Comparison of ENCODE assay signal across 39 cellular contexts in genomic region chr1:20259646-20260045, GRCh38. TPM values are rescaled to one million over a fixed set of nuclear protein-coding genes. Genes with fewer than 3 reads are reported as not detected.
"Had no signal": no experiment of that assay in that cellular context is flagged by ENCODE, and none has a peak within 500 bp of the region (broad histone marks: within the 10 kb centered on the region; RNA-seq: fewer than 3 reads in every experiment).

No MANE protein-coding gene starts in this region.

- H3K27ac ChIP-seq: brain microvascular endothelial cell, colonic mucosa, epithelial cell of prostate, esophagus squamous epithelium, gastroesophageal sphincter, heart right ventricle had no signal

- DNase-seq: activated CD4-positive, alpha-beta memory T cell treated with anti-CD3 and anti-CD28 coated beads for 36 hours; activated CD4-positive, alpha-beta T cell treated with anti-CD3 and anti-CD28 coated beads for 36 hours; activated CD4-positive, alpha-beta T cell treated with anti-CD3 and anti-CD28 coated beads, Interleukin-2, amount 10 ng/mL, durations not matched to agents 24 days and 14 days; activated CD4-positive, CD25-positive, alpha-beta regulatory T cell; activated CD4-positive, CD25-positive, alpha-beta regulatory T cell treated with anti-CD3 and anti-CD28 coated beads, Interleukin-2, amount 50 U/mL, for 72 hours; activated CD8-positive, alpha-beta memory T cell treated with anti-CD3 and anti-CD28 coated beads, Interleukin-2, amount 50 U/mL, for 48 hours; activated CD8-positive, alpha-beta T cell treated with anti-CD3 and anti-CD28 coated beads, Interleukin-2, amount 10 ng/mL, durations not matched to agents 7 days and 5 days; activated gamma-delta T cell treated with Interleukin-2 at 50 U/mL for 16 hours; activated naive CD4-positive, alpha-beta T cell treated with anti-CD3 and anti-CD28 coated beads, Interleukin-2, amount 50 U/mL, for 16 hours; activated naive CD4-positive, alpha-beta T cell treated with Interleukin-2 at 50 U/mL for 16 hours; activated T-cell treated with anti-CD3 and anti-CD28 coated beads for 4 hours; activated T-cell treated with anti-CD3 and anti-CD28 coated beads, Interleukin-2, amount 50 U/mL, for 24 hours; activated T-cell treated with anti-CD3 and anti-CD28 coated beads, Interleukin-2, amount 50 U/mL, for 72 hours; amniotic stem cell; anterior cingulate cortex; brain microvascular endothelial cell; colonic mucosa; effector CD8-positive, alpha-beta T cell; esophagus squamous epithelium; foreskin melanocyte; heart right ventricle; T-helper 1 cell; T-helper 17 cell; T1000 had no signal

- H3K4me1 Mint-ChIP-seq: activated CD4-positive, alpha-beta T cell treated with anti-CD3 and anti-CD28 coated beads for 36 hours; activated CD4-positive, alpha-beta T cell treated with anti-CD3 and anti-CD28 coated beads, Interleukin-2, amount 10 ng/mL, durations not matched to agents 24 days and 14 days; central memory CD8-positive, alpha-beta T cell had no signal

- H3K4me3 Mint-ChIP-seq: activated CD4-positive, alpha-beta memory T cell treated with anti-CD3 and anti-CD28 coated beads for 36 hours; activated CD4-positive, alpha-beta T cell treated with anti-CD3 and anti-CD28 coated beads for 36 hours; activated CD4-positive, alpha-beta T cell treated with anti-CD3 and anti-CD28 coated beads, Interleukin-2, amount 10 ng/mL, durations not matched to agents 24 days and 14 days; activated CD8-positive, alpha-beta T cell treated with anti-CD3 and anti-CD28 coated beads, Interleukin-2, amount 10 ng/mL, durations not matched to agents 7 days and 5 days; activated naive CD8-positive, alpha-beta T cell; activated T-cell treated with anti-CD3 and anti-CD28 coated beads, Interleukin-2, amount 50 U/mL, for 24 hours; activated T-cell treated with anti-CD3 and anti-CD28 coated beads, Interleukin-2, amount 50 U/mL, for 72 hours; central memory CD8-positive, alpha-beta T cell; T-helper 17 cell; T-helper 2 cell treated with Interferon-gamma antibody and Interleukin-4, amounts not matched to agents 5 μg/mL and 100 μg/mL, for 36 hours had no signal

- H3K27ac Mint-ChIP-seq: activated CD4-positive, alpha-beta memory T cell treated with anti-CD3 and anti-CD28 coated beads for 36 hours; activated CD4-positive, alpha-beta T cell treated with anti-CD3 and anti-CD28 coated beads for 36 hours; activated CD4-positive, alpha-beta T cell treated with anti-CD3 and anti-CD28 coated beads, Interleukin-2, amount 10 ng/mL, durations not matched to agents 24 days and 14 days; activated CD8-positive, alpha-beta T cell treated with anti-CD3 and anti-CD28 coated beads, Interleukin-2, amount 10 ng/mL, durations not matched to agents 7 days and 5 days; activated naive CD8-positive, alpha-beta T cell; activated T-cell treated with anti-CD3 and anti-CD28 coated beads, Interleukin-2, amount 50 U/mL, for 24 hours; activated T-cell treated with anti-CD3 and anti-CD28 coated beads, Interleukin-2, amount 50 U/mL, for 72 hours; T-helper 17 cell; T-helper 2 cell treated with Interferon-gamma antibody and Interleukin-4, amounts not matched to agents 5 μg/mL and 100 μg/mL, for 36 hours had no signal

- H3K4me3 ChIP-seq: colonic mucosa, esophagus squamous epithelium, gastroesophageal sphincter, heart right ventricle had no signal

- H3K27me3 ChIP-seq: brain microvascular endothelial cell, colonic mucosa had no signal

- H3K4me1 ChIP-seq: colonic mucosa, esophagus squamous epithelium, gastroesophageal sphincter had no signal

- ATAC-seq: activated CD4-positive, alpha-beta T cell treated with anti-CD3 and anti-CD28 coated beads for 36 hours; activated CD8-positive, alpha-beta T cell treated with anti-CD3 and anti-CD28 coated beads, Interleukin-2, amount 10 ng/mL, durations not matched to agents 7 days and 5 days; activated T-cell treated with anti-CD3 and anti-CD28 coated beads, Interleukin-2, amount 50 U/mL, for 72 hours; gastroesophageal sphincter; heart right ventricle; T-helper 17 cell had no signal

- H3K9me3 Mint-ChIP-seq: activated CD4-positive, alpha-beta memory T cell treated with anti-CD3 and anti-CD28 coated beads for 36 hours; activated CD4-positive, alpha-beta T cell treated with anti-CD3 and anti-CD28 coated beads, Interleukin-2, amount 10 ng/mL, durations not matched to agents 24 days and 14 days; activated T-cell treated with anti-CD3 and anti-CD28 coated beads, Interleukin-2, amount 50 U/mL, for 24 hours; activated T-cell treated with anti-CD3 and anti-CD28 coated beads, Interleukin-2, amount 50 U/mL, for 72 hours; central memory CD8-positive, alpha-beta T cell; T-helper 2 cell treated with Interferon-gamma antibody and Interleukin-4, amounts not matched to agents 5 μg/mL and 100 μg/mL, for 36 hours had no signal

- H3K9me3 ChIP-seq: colonic mucosa, esophagus squamous epithelium, gastroesophageal sphincter, heart right ventricle had no signal

- H3K36me3 ChIP-seq: brain microvascular endothelial cell, colonic mucosa, esophagus squamous epithelium, gastroesophageal sphincter, heart right ventricle had no signal

- H3K36me3 Mint-ChIP-seq: activated CD4-positive, alpha-beta memory T cell treated with anti-CD3 and anti-CD28 coated beads for 36 hours; activated naive CD8-positive, alpha-beta T cell had no signal

RNA-seq across cellular contexts. Expression of gene VWA5B1, which starts 31.0 kb away (rescaled TPM):
- total RNA-seq: activated CD4-positive, alpha-beta memory T cell treated with anti-CD3 and anti-CD28 coated beads for 36 hours; activated CD4-positive, alpha-beta T cell treated with anti-CD3 and anti-CD28 coated beads for 36 hours; activated CD4-positive, alpha-beta T cell treated with anti-CD3 and anti-CD28 coated beads, Interleukin-2, amount 10 ng/mL, durations not matched to agents 24 days and 14 days; activated CD8-positive, alpha-beta memory T cell treated with anti-CD3 and anti-CD28 coated beads for 36 hours; activated CD8-positive, alpha-beta T cell treated with anti-CD3 and anti-CD28 coated beads, Interleukin-2, amount 10 ng/mL, durations not matched to agents 7 days and 5 days; astrocyte; bronchial epithelial cell; cardiac septum; dermis microvascular lymphatic vessel endothelial cell; endothelial cell of umbilical vein; esophagus squamous epithelium; fibroblast of lung; fibroblast of villous mesenchyme; glomerular endothelial cell had no signal
- polyA plus RNA-seq: endothelial cell of umbilical vein, esophagus, fibroblast of lung had no signal
